In the genomic region with DNA sequence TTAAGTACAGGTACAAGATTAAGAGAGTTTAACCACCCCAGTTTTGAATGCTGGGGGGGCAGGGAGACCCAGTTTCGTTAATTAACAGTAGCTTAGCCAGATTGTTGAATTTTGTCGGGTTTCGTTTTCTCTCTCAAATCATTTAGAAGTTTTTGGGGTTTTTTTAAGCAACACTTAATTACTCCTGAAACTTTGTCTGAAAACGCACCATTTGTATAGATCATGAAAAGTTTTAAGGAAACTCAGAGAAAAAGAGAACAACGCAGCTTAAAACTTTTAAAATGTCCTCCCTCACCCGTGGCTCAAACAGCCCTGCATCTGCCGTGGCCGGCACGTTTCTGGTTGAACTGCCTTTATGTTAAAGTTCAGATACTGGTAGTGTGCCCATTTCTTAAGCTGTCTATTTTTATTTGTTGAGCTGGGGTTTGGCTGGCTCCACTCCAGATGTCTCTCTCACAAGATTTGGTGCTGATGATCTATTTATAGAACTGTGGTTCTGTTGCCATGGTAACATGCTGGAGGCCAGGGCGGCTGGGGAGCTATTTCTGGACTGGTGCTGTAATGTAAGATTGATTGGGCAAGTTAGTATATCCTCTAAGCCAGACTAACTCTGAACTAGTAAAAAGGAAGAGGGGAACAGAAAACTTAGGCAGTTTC, we compare ENCODE assay signal across 1 cellular context.
TF ChIP-seq lines count a peak whose summit lies in the region.

No MANE protein-coding gene starts in this region.

TF ChIP-seq in K562, 482 proteins besides CTCF, POLR2A, EP300 and RAD21 (continued from another document and continues in another):
- TF ChIP-seq ZNF217 (CRISPR knock-in tag; IDR thresholded peaks at IDR 0.05) = no peak
- TF ChIP-seq ARID3A (IDR thresholded peaks at IDR 0.05; ENCODE audit: borderline replicate concordance, low read depth, low read length) = 0 out of 2 replicates have a peak, but pooled peaks have one; percentile 21
- no peak for TF ChIP-seq PHF8 (IDR thresholded peaks at IDR 0.05; ENCODE audit: borderline replicate concordance, low read length)
- no peak for TF ChIP-seq ERF (CRISPR knock-in tag; IDR thresholded peaks at IDR 0.05)
- no peak for TF ChIP-seq CBX1 (IDR thresholded peaks at IDR 0.05; ENCODE audit: low read depth)
- TF ChIP-seq MTA1 (IDR thresholded peaks at IDR 0.05; ENCODE audit: borderline replicate concordance) = no peak
- no peak for TF ChIP-seq BRD9 (IDR thresholded peaks at IDR 0.05; ENCODE audit: low read depth, partially characterized antibody)
- TF ChIP-seq PURB (CRISPR knock-in tag; IDR thresholded peaks at IDR 0.05; ENCODE audit: low read depth) = no peak
- TF ChIP-seq MCM7 (IDR thresholded peaks at IDR 0.05) = no peak
- peak; percentile 90 for TF ChIP-seq MEIS2 (IDR thresholded peaks at IDR 0.05; ENCODE audit: partially characterized antibody)
- peak; percentile 100 for TF ChIP-seq RFX1 (IDR thresholded peaks at IDR 0.05)
- TF ChIP-seq ZBED1 (IDR thresholded peaks at IDR 0.05) = no peak
- no peak for TF ChIP-seq TARDBP (IDR thresholded peaks at IDR 0.05)
- no peak for TF ChIP-seq FOXJ3 (CRISPR knock-in tag; IDR thresholded peaks at IDR 0.05)
- no peak for TF ChIP-seq CBFA2T2 (conservative IDR thresholded peaks at IDR 0.05)
- no peak for TF ChIP-seq HBP1 (CRISPR knock-in tag; IDR thresholded peaks at IDR 0.05)
- peak; percentile 57; the same call in 1 of the 2 replicates for TF ChIP-seq LEF1 (IDR thresholded peaks at IDR 0.05)
- TF ChIP-seq MCM5 (IDR thresholded peaks at IDR 0.05; ENCODE audit: low read depth) = no peak
- TF ChIP-seq, protein P1, sequence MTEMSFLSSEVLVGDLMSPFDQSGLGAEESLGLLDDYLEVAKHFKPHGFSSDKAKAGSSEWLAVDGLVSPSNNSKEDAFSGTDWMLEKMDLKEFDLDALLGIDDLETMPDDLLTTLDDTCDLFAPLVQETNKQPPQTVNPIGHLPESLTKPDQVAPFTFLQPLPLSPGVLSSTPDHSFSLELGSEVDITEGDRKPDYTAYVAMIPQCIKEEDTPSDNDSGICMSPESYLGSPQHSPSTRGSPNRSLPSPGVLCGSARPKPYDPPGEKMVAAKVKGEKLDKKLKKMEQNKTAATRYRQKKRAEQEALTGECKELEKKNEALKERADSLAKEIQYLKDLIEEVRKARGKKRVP (CRISPR knock-in tag; IDR thresholded peaks at IDR 0.05) = no peak
- no peak for TF ChIP-seq SRSF7 (optimal IDR thresholded peaks at IDR 0.05; ENCODE audit: low read depth, low read length)
- TF ChIP-seq ZNF507 (tag; conservative IDR thresholded peaks at IDR 0.05) = no peak
- peak in 1 of 3 experiments; percentile 25 for TF ChIP-seq YY1 (IDR thresholded peaks at IDR 0.05; ENCODE audit: borderline replicate concordance in 1 of 3, control insufficient read depth in 1 of 3, extremely low read depth in 1 of 3, insufficient read depth in 3 of 3, insufficient read length in 1 of 3, insufficient replicate concordance in 2 of 3, low read depth in 1 of 3, low read length in 2 of 3)
- no peak for TF ChIP-seq NCOA2 (IDR thresholded peaks at IDR 0.05; ENCODE audit: partially characterized antibody in 2 of 2)
- TF ChIP-seq, protein P2, sequence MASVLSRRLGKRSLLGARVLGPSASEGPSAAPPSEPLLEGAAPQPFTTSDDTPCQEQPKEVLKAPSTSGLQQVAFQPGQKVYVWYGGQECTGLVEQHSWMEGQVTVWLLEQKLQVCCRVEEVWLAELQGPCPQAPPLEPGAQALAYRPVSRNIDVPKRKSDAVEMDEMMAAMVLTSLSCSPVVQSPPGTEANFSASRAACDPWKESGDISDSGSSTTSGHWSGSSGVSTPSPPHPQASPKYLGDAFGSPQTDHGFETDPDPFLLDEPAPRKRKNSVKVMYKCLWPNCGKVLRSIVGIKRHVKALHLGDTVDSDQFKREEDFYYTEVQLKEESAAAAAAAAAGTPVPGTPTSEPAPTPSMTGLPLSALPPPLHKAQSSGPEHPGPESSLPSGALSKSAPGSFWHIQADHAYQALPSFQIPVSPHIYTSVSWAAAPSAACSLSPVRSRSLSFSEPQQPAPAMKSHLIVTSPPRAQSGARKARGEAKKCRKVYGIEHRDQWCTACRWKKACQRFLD (CRISPR knock-in tag; IDR thresholded peaks at IDR 0.05) = no peak
- TF ChIP-seq, protein P3, sequence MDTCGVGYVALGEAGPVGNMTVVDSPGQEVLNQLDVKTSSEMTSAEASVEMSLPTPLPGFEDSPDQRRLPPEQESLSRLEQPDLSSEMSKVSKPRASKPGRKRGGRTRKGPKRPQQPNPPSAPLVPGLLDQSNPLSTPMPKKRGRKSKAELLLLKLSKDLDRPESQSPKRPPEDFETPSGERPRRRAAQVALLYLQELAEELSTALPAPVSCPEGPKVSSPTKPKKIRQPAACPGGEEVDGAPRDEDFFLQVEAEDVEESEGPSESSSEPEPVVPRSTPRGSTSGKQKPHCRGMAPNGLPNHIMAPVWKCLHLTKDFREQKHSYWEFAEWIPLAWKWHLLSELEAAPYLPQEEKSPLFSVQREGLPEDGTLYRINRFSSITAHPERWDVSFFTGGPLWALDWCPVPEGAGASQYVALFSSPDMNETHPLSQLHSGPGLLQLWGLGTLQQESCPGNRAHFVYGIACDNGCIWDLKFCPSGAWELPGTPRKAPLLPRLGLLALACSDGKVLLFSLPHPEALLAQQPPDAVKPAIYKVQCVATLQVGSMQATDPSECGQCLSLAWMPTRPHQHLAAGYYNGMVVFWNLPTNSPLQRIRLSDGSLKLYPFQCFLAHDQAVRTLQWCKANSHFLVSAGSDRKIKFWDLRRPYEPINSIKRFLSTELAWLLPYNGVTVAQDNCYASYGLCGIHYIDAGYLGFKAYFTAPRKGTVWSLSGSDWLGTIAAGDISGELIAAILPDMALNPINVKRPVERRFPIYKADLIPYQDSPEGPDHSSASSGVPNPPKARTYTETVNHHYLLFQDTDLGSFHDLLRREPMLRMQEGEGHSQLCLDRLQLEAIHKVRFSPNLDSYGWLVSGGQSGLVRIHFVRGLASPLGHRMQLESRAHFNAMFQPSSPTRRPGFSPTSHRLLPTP (IDR thresholded peaks at IDR 0.05; ENCODE audit: borderline replicate concordance, extremely low read depth, insufficient read length) = no peak
- TF ChIP-seq HMG20A (CRISPR knock-in tag; conservative IDR thresholded peaks at IDR 0.05) = no peak
- no peak for TF ChIP-seq GTF2A2 (tag; IDR thresholded peaks at IDR 0.05)
- TF ChIP-seq, protein P4, sequence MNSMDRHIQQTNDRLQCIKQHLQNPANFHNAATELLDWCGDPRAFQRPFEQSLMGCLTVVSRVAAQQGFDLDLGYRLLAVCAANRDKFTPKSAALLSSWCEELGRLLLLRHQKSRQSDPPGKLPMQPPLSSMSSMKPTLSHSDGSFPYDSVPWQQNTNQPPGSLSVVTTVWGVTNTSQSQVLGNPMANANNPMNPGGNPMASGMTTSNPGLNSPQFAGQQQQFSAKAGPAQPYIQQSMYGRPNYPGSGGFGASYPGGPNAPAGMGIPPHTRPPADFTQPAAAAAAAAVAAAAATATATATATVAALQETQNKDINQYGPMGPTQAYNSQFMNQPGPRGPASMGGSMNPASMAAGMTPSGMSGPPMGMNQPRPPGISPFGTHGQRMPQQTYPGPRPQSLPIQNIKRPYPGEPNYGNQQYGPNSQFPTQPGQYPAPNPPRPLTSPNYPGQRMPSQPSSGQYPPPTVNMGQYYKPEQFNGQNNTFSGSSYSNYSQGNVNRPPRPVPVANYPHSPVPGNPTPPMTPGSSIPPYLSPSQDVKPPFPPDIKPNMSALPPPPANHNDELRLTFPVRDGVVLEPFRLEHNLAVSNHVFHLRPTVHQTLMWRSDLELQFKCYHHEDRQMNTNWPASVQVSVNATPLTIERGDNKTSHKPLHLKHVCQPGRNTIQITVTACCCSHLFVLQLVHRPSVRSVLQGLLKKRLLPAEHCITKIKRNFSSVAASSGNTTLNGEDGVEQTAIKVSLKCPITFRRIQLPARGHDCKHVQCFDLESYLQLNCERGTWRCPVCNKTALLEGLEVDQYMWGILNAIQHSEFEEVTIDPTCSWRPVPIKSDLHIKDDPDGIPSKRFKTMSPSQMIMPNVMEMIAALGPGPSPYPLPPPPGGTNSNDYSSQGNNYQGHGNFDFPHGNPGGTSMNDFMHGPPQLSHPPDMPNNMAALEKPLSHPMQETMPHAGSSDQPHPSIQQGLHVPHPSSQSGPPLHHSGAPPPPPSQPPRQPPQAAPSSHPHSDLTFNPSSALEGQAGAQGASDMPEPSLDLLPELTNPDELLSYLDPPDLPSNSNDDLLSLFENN (IDR thresholded peaks at IDR 0.05; ENCODE audit: low read depth in 2 of 2, low read length in 2 of 2) = 0 out of 4 replicates have a peak, but pooled peaks of 1 of the 2 experiments have one; percentile 15
- TF ChIP-seq ZNF324 (CRISPR knock-in tag; IDR thresholded peaks at IDR 0.05) = no peak
- no peak for TF ChIP-seq ETS2 (tag; IDR thresholded peaks at IDR 0.05; ENCODE audit: borderline replicate concordance, poor library complexity, severe bottlenecking)
- no peak for TF ChIP-seq ZNF408 (CRISPR knock-in tag; IDR thresholded peaks at IDR 0.05; ENCODE audit: low read depth)
- 0 out of 2 replicates have a peak, but pooled peaks have one; percentile 12 for TF ChIP-seq TEAD4 (IDR thresholded peaks at IDR 0.05; ENCODE audit: low read length)
- no peak for TF ChIP-seq TEAD4 (CRISPR knock-in tag; IDR thresholded peaks at IDR 0.05; ENCODE audit: borderline replicate concordance)
- TF ChIP-seq ZNF449 (CRISPR knock-in tag; IDR thresholded peaks at IDR 0.05) = no peak
- no peak for TF ChIP-seq NR2C2 (CRISPR knock-in tag; IDR thresholded peaks at IDR 0.05)
- TF ChIP-seq NR2C2 (tag; IDR thresholded peaks at IDR 0.05) = 0 out of 2 replicates have a peak, but pooled peaks have one; percentile 19
- TF ChIP-seq MLLT1 (IDR thresholded peaks at IDR 0.05) = no peak
- no peak for TF ChIP-seq ZNF124 (CRISPR knock-in tag; IDR thresholded peaks at IDR 0.05)
- no peak for TF ChIP-seq C11orf30 (IDR thresholded peaks at IDR 0.05; ENCODE audit: low read depth)
- no peak for TF ChIP-seq POLR2H (tag; IDR thresholded peaks at IDR 0.05; ENCODE audit: low read depth)
- TF ChIP-seq ARID2 (IDR thresholded peaks at IDR 0.05) = no peak
- no peak for TF ChIP-seq BCLAF1 (IDR thresholded peaks at IDR 0.05; ENCODE audit: borderline replicate concordance in 1 of 2, control insufficient read depth in 1 of 2, low read depth in 2 of 2, low read length in 1 of 2)
- no peak for TF ChIP-seq KAT7 (CRISPR knock-in tag; IDR thresholded peaks at IDR 0.05; ENCODE audit: borderline replicate concordance)
